ENCODE assay signal across 8 cellular contexts in genomic region chr19:18290250-18291018, GRCh38. TPM values are rescaled to one million over a fixed set of nuclear protein-coding genes. Genes with fewer than 3 reads are reported as not detected.
DNase-seq lines count a peak whose midpoint lies in the region; ATAC-seq, FAIRE-seq and TF ChIP-seq lines count a peak whose summit lies in the region.

No MANE protein-coding gene starts in this region.

- DNase-seq in H9 (no peak), UCSD-AML1 (lab: John Stamatoyannopoulos, UW; ENCODE audit: unreplicated experiment) (peak; percentile 86), GM12878 (ENCODE audit: low read depth, low spot score) (peak; percentile 79), osteoblast (ENCODE audit: insufficient read length, low spot score, missing footprints) (peak; percentile 86), tibial nerve (ENCODE audit: low spot score in 2 of 2) (no peak), NCI-H526 treated with DMSO at 0.1 percent for 48 hours (lab: John Stamatoyannopoulos, UW) (no peak), globus pallidus (ENCODE audit: low spot score) (no peak)

- H4K20me1 ChIP-seq in H9 (ENCODE audit: control insufficient read depth, insufficient read depth, insufficient read length) = no peaks in the 10 kb centered on the region
- no peaks in the 10 kb centered on the region for H4K20me1 ChIP-seq in GM12878 (ENCODE audit: control insufficient read depth, insufficient read depth)
- no peaks in the 10 kb centered on the region for H4K20me1 ChIP-seq in osteoblast (ENCODE audit: insufficient read depth, low read length)

- CTCF ChIA-PET in GM12878 (lab: Yijun Ruan, JAX) = interaction anchor here (1.5 to 4.5 kb wide), 2 partner anchors 10 to 14 kb away, joined by 4 to 81 read pairs; partner anchors contain the start of gene JUND

- H3K18ac ChIP-seq in H9 (ENCODE audit: insufficient read length, low read depth, low read length) = no peak overlapping the region

- SMC1A ChIA-PET in GM12878 (lab: Charles Lee; ENCODE audit: uncharacterized antibody, unreplicated experiment) = interaction anchor here (1.1 to 4.3 kb wide), 3 partner anchors 10 to 26 kb away, joined by 5 to 58 read pairs (median 9); partner anchors contain the start of gene JUND

- no peak overlapping the region for H3K56ac ChIP-seq in H9 (ENCODE audit: insufficient read length, low read depth, low read length)

- no peak overlapping the region for H4K5ac ChIP-seq in H9 (ENCODE audit: insufficient read length, low read depth, low read length)

- TF ChIP-seq RAD21 in GM12878 (IDR thresholded peaks at IDR 0.05; ENCODE audit: insufficient read depth, low read depth, low read length) = peak; percentile 11; the same call in 1 of the 2 replicates

- peak overlapping the region; percentile 7; the same call in 1 of the 2 replicates for H3K4me3 ChIP-seq in GM12878
- H3K4me3 ChIP-seq in osteoblast (ENCODE audit: insufficient read depth, low read length) = no peak overlapping the region
- no peak overlapping the region for H3K4me3 ChIP-seq in tibial nerve

- no peaks in the 10 kb centered on the region; a peak in 1 of 5 replicates for H3K9me3 Mint-ChIP-seq in H9

- H4K8ac ChIP-seq in H9 (replicated peaks; ENCODE audit: insufficient read length, low read depth, low read length) = no peak overlapping the region

- H3K27ac ChIP-seq in H9 (ENCODE audit: insufficient read length, low read depth, low read length) = no peak overlapping the region
- H3K27ac ChIP-seq in GM12878 (ENCODE audit: control insufficient read depth, insufficient read depth) = peak overlapping the region; percentile 96
- peak overlapping the region; percentile 56 for H3K27ac ChIP-seq in osteoblast (ENCODE audit: low read depth, low read length)
- H3K27ac ChIP-seq in tibial nerve = peak overlapping the region; percentile 96 to 100 (median 98)

- H3K79me1 ChIP-seq in H9 (ENCODE audit: insufficient read depth, low read depth, low read length, poor library complexity, severe bottlenecking) = no peaks in the 10 kb centered on the region

- no peak overlapping the region for H2BK120ac ChIP-seq in H9 (ENCODE audit: low read depth, low read length, poor library complexity, severe bottlenecking)

- RAD21 ChIA-PET in GM12878 (lab: Charles Lee; ENCODE audit: unreplicated experiment) = interaction anchor here (0.6 to 5.8 kb wide), 4 partner anchors 10 to 124 kb away, joined by 3 to 136 read pairs (median 4); partner anchors contain the start of gene JUND

- peaks cover 8% of the 10 kb centered on the region for H3K27me3 Mint-ChIP-seq in H9 (ENCODE audit: low read depth)

- no peaks in the 10 kb centered on the region for H3K27me3 ChIP-seq in H9 (ENCODE audit: insufficient read depth, low read length)
- no peaks in the 10 kb centered on the region for H3K27me3 ChIP-seq in GM12878 (replicated peaks in 1 of 2; ENCODE audit: control insufficient read depth in 2 of 2, insufficient read depth in 2 of 2, low read length in 1 of 2)
- H3K27me3 ChIP-seq in osteoblast (ENCODE audit: insufficient read depth, low read length) = no peaks in the 10 kb centered on the region
- H3K27me3 ChIP-seq in tibial nerve = no peaks in the 10 kb centered on the region

- no peaks in the 10 kb centered on the region for H3K36me3 ChIP-seq in GM12878 (ENCODE audit: control insufficient read depth in 2 of 2, insufficient read depth in 2 of 2, low read length in 1 of 2)
- no peaks in the 10 kb centered on the region for H3K36me3 ChIP-seq in osteoblast (ENCODE audit: insufficient read depth, low read length)
- H3K36me3 ChIP-seq in tibial nerve = no peaks in the 10 kb centered on the region

- no peak overlapping the region for H3K4ac ChIP-seq in H9 (ENCODE audit: low read depth, low read length)

- WGBS in H9 (ENCODE audit: extremely low coverage, insufficient read length, low lambda C conversion rate) = 100% methylated on average over 1 of the region's 15 CpGs
- WGBS in GM12878 (ENCODE audit: insufficient coverage, insufficient replicate concordance, low lambda C conversion rate, missing lambda C conversion rate) = 4% methylated on average over 14 of the region's 15 CpGs
- 40 to 51% methylated on average over 9 to 15 of the region's 15 CpGs for WGBS in tibial nerve, 2 donors

- intact Hi-C loops in GM12878 (cut with micrococcal nuclease; ENCODE audit: unreplicated experiment) = loop anchor here (1.0 kb wide), 2 partner anchors 8 to 14 kb away; no protein-coding TSS in a partner anchor

- POLR2A ChIA-PET in GM12878 (lab: Charles Lee) = interaction anchor here (0.5 to 5.8 kb wide), 7 partner anchors 10 to 342 kb away, joined by 3 to 172 read pairs (median 8); partner anchors contain the start of genes JUND and LSM4

- no peak overlapping the region for H2AFZ ChIP-seq in H9 (ENCODE audit: low read length)
- H2AFZ ChIP-seq in GM12878 (ENCODE audit: control insufficient read depth, low read depth, low read length) = 0 out of 2 replicates have a peak overlapping the region, but pooled peaks have one; percentile 15
- no peak overlapping the region for H2AFZ ChIP-seq in osteoblast (ENCODE audit: low read length)

- peaks cover 49 to 62% of the 10 kb centered on the region in 2 experiments for H3K4me1 Mint-ChIP-seq in H9

- no TSS peak for BruUV-seq in GM12878 (replicated peaks; lab: Mats Ljungman, UMichigan)

- H3K27ac Mint-ChIP-seq in H9 = peak overlapping the region in 1 of 3 experiments; percentile 4; a peak in 1 of 7 replicates

- no peak overlapping the region for H4K91ac ChIP-seq in H9 (ENCODE audit: insufficient read length, low read depth, low read length)

- H3K4me2 ChIP-seq in H9 (ENCODE audit: insufficient read depth, insufficient read length, low read length) (no peak overlapping the region), GM12878 (ENCODE audit: control insufficient read depth, insufficient read depth) (peak overlapping the region; percentile 71), osteoblast (ENCODE audit: insufficient read depth, low read length) (peak overlapping the region; percentile 23)

- no peak overlapping the region for H2BK15ac ChIP-seq in H9 (ENCODE audit: low read depth, low read length)

- H2BK20ac ChIP-seq in H9 (ENCODE audit: low read depth, low read length, poor library complexity, severe bottlenecking) = no peak overlapping the region

- peaks cover 18% of the 10 kb centered on the region for H3K23me2 ChIP-seq in H9 (ENCODE audit: insufficient read length, low read depth, low read length, poor library complexity, severe bottlenecking)

- no peak overlapping the region for H2BK5ac ChIP-seq in H9 (ENCODE audit: insufficient read length, low read length)

- no peak overlapping the region; the same call in 1 of the 2 replicates for H3K14ac ChIP-seq in H9 (ENCODE audit: insufficient read depth, low read length)

- in situ Hi-C loops in GM12878 (cut with MboI) = no loop called here

- TF ChIP-seq CTCF in H9 (conservative IDR thresholded peaks at IDR 0.05) = no peak
- TF ChIP-seq CTCF in GM12878 (IDR thresholded peaks at IDR 0.05 in 2 of 3, conservative IDR thresholded peaks at IDR 0.05 in 1 of 3; ENCODE audit: control insufficient read depth in 2 of 3, extremely low read depth in 1 of 3, insufficient read depth in 1 of 3, low read depth in 3 of 3, low read length in 3 of 3) = no peak
- TF ChIP-seq CTCF in osteoblast (IDR thresholded peaks at IDR 0.05; ENCODE audit: extremely low read depth, low read depth, low read length) = no peak
- TF ChIP-seq CTCF in tibial nerve (IDR thresholded peaks at IDR 0.05) = no peak

- no peaks in the 10 kb centered on the region; a peak in 1 of 7 replicates for H3K36me3 Mint-ChIP-seq in H9 (ENCODE audit: insufficient read depth in 1 of 3, low read depth in 3 of 3)

- H3K4me1 ChIP-seq in H9 (ENCODE audit: insufficient read depth, low read length) (peaks cover 2% of the 10 kb centered on the region; the same call in 1 of the 2 replicates), GM12878 (ENCODE audit: control insufficient read depth, insufficient read depth, low read length) (peaks cover 32% of the 10 kb centered on the region), osteoblast (ENCODE audit: insufficient read depth, low read length) (peaks cover 31% of the 10 kb centered on the region), tibial nerve (peaks cover 0 to 65% (median 24%) of the 10 kb centered on the region in 4 donors)

- peak overlapping the region; percentile 81 to 90 for H3K4me3 Mint-ChIP-seq in H9

- H2BK12ac ChIP-seq in H9 (ENCODE audit: insufficient read length, low read depth, low read length) = no peak overlapping the region

- ATAC-seq in GM12878 (peak; percentile 70), HG02852 (IDR thresholded peaks at IDR 0.05; ENCODE audit: unreplicated experiment) (no peak)

- no peak overlapping the region for H3K9ac ChIP-seq in H9 (ENCODE audit: extremely low read depth, insufficient read length, low read length)
- H3K9ac ChIP-seq in GM12878 (ENCODE audit: control insufficient read depth, insufficient read depth, low read length) = peak overlapping the region; percentile 45; the same call in 1 of the 2 replicates

- H2AK5ac ChIP-seq in H9 (ENCODE audit: insufficient read length, low read length) = no peak overlapping the region

- H3K79me2 ChIP-seq in H9 (ENCODE audit: insufficient read depth, low read length) (no peaks in the 10 kb centered on the region; the same call in 1 of the 2 replicates), GM12878 (ENCODE audit: control insufficient read depth, insufficient read depth, low read length) (peaks cover 5% of the 10 kb centered on the region), osteoblast (ENCODE audit: insufficient read depth, low read length) (no peaks in the 10 kb centered on the region)

- H3K9me3 ChIP-seq in H9 (ENCODE audit: control insufficient read depth, low read depth, low read length) (no peaks in the 10 kb centered on the region), GM12878 (replicated peaks; ENCODE audit: control insufficient read depth, insufficient read depth, low read length) (no peaks in the 10 kb centered on the region; the same call in 2 of the 3 replicates), osteoblast (ENCODE audit: low read depth, low read length) (no peaks in the 10 kb centered on the region), tibial nerve (no peaks in the 10 kb centered on the region)

- peak; percentile 84 to 86; a peak in 3 of 4 replicates for TF ChIP-seq EP300 in GM12878 (IDR thresholded peaks at IDR 0.05; ENCODE audit: borderline replicate concordance in 1 of 2, control insufficient read depth in 1 of 2, low read depth in 2 of 2, low read length in 2 of 2)
- TF ChIP-seq EP300 in tibial nerve (IDR thresholded peaks at IDR 0.05) = no peak

- TF ChIP-seq POLR2A in GM12878 (IDR thresholded peaks at IDR 0.05; ENCODE audit: low read depth, low read length) = no peak
- no peak for TF ChIP-seq POLR2A in tibial nerve (IDR thresholded peaks at IDR 0.05)

- H3T11ph ChIP-seq in H9 (ENCODE audit: low read length) = no peak overlapping the region

- no peak overlapping the region for H3K23ac ChIP-seq in H9 (ENCODE audit: insufficient read length, low read depth, low read length)

- peak; percentile 68 for FAIRE-seq in GM12878 (lab: Jason Lieb, UNC)

RNA-seq across cellular contexts. Expression of gene JUND, which starts 9.0 kb away (rescaled TPM):
- total RNA-seq in H9 (2021) = 103 and 109 TPM in 2 replicates
- 50.9 and 51.1 TPM in 2 replicates for total RNA-seq in GM12878 (2013; cell fraction: nucleolus; rRNA removed)
- total RNA-seq in GM12878 (2014; rRNA removed) = 91.3 and 116 TPM in 2 replicates
- total RNA-seq in GM12878 (2014; rRNA removed; fragmentation: Illumina TruSeq; extraction: Trizol) = 16.9 and 19.1 TPM in 2 replicates
- total RNA-seq in GM12878 (2021) = 164 and 176 TPM in 2 replicates
- 5.4 TPM for polyA plus RNA-seq in GM12878 (2011; ENCODE audit: low read depth)
- polyA plus RNA-seq in GM12878 (2011; rRNA removed) = 9.2 and 18.6 TPM in 2 replicates
- 36.2 and 90.3 TPM in 2 replicates for polyA plus RNA-seq in GM12878 (2011; cell fraction: cytosol; rRNA removed)
- polyA plus RNA-seq in GM12878 (2011; cell fraction: nucleus; rRNA removed) = 64.3 and 75.7 TPM in 2 replicates
- 68.6 and 81.1 TPM in 2 replicates for polyA plus RNA-seq in GM12878 (2012)
- 20.3 and 26.8 TPM in 2 replicates for polyA plus RNA-seq in GM12878 (2014; fragmentation: Illumina TruSeq; extraction: Trizol)
- polyA plus RNA-seq in GM12878 (2014; fragmentation: Nextera tagmentation; extraction: Ambion mirVana) = 10 to 100 TPM; 11.2 to 16.0 TPM
- polyA plus RNA-seq in GM12878 (2014; rRNA removed) = 148 and 166 TPM in 2 replicates
- 1 to 10 TPM; 7.4 to 9.1 TPM for polyA plus RNA-seq in GM12878 (2016; fragmentation: Nextera tagmentation; extraction: Ambion mirVana)
- 22.5 and 61.2 TPM in 2 replicates for polyA minus RNA-seq in GM12878 (2011; rRNA and poly(A)+ RNA removed)
- polyA minus RNA-seq in GM12878 (2011; cell fraction: cytosol; rRNA and poly(A)+ RNA removed) = 55.2 and 60.1 TPM in 2 replicates
- polyA minus RNA-seq in GM12878 (2011; cell fraction: nucleus; rRNA and poly(A)+ RNA removed) = 70.8 and 116 TPM in 2 replicates
- total RNA-seq in osteoblast = 170 and 172 TPM in 2 replicates
- total RNA-seq in tibial nerve = 100 to 1,000 TPM; 309 to 553 (median 486) TPM

RNA-seq across cellular contexts. Expression of gene IQCN, which starts 16.2 kb away (rescaled TPM):
- 0.39 and 0.48 TPM in 2 replicates for total RNA-seq in H9 (2021)
- total RNA-seq in GM12878 (2013; cell fraction: nucleolus; rRNA removed) = 0.27 and 0.29 TPM in 2 replicates
- 0.23 and 0.27 TPM in 2 replicates for total RNA-seq in GM12878 (2014; rRNA removed)
- 0.27 and 0.28 TPM in 2 replicates for total RNA-seq in GM12878 (2014; rRNA removed; fragmentation: Illumina TruSeq; extraction: Trizol)
- 0.54 and 0.64 TPM in 2 replicates for total RNA-seq in GM12878 (2021)
- 0.73 TPM for polyA plus RNA-seq in GM12878 (2011; ENCODE audit: low read depth)
- 0.01 TPM in 1 of 2 replicates, not detected in the other for polyA plus RNA-seq in GM12878 (2011; rRNA removed)
- polyA plus RNA-seq in GM12878 (2011; cell fraction: cytosol; rRNA removed) = under 0.01 and 0.02 TPM in 2 replicates
- 0.19 and 0.22 TPM in 2 replicates for polyA plus RNA-seq in GM12878 (2011; cell fraction: nucleus; rRNA removed)
- 0.67 and 0.68 TPM in 2 replicates for polyA plus RNA-seq in GM12878 (2012)
- polyA plus RNA-seq in GM12878 (2014; fragmentation: Illumina TruSeq; extraction: Trizol) = 0.08 and 0.19 TPM in 2 replicates
- not detected for polyA plus RNA-seq in GM12878 (2014; fragmentation: Nextera tagmentation; extraction: Ambion mirVana)
- 0.45 and 0.72 TPM in 2 replicates for polyA plus RNA-seq in GM12878 (2014; rRNA removed)
- polyA plus RNA-seq in GM12878 (2016; fragmentation: Nextera tagmentation; extraction: Ambion mirVana) = under 1 TPM in 1 of 2 experiments, not detected in 1; 0.07 TPM
- 0.05 and 0.07 TPM in 2 replicates for polyA minus RNA-seq in GM12878 (2011; rRNA and poly(A)+ RNA removed)
- not detected in 2 replicates for polyA minus RNA-seq in GM12878 (2011; cell fraction: cytosol; rRNA and poly(A)+ RNA removed)
- 0.12 and 0.38 TPM in 2 replicates for polyA minus RNA-seq in GM12878 (2011; cell fraction: nucleus; rRNA and poly(A)+ RNA removed)
- 2.5 and 3.5 TPM in 2 replicates for total RNA-seq in osteoblast
- total RNA-seq in tibial nerve = 10 to 100 TPM in 2 of 4 donors, 1 to 10 TPM in 2; 2.3 to 11.4 (median 8.2) TPM

RNA-seq across cellular contexts. Expression of gene LSM4, which starts 32.4 kb away (rescaled TPM):
- total RNA-seq in H9 (2021) (342 and 344 TPM in 2 replicates), GM12878 (2014; rRNA removed) (430 and 457 TPM in 2 replicates), GM12878 (2014; rRNA removed; fragmentation: Illumina TruSeq; extraction: Trizol) (163 and 186 TPM in 2 replicates), GM12878 (2021) (248 and 251 TPM in 2 replicates), osteoblast (74.3 and 74.6 TPM in 2 replicates), tibial nerve (100 to 1,000 TPM in 3 of 4 donors, 10 to 100 TPM in 1; 70.4 to 167 (median 156) TPM)
- 19.7 and 29.3 TPM in 2 replicates for total RNA-seq in GM12878 (2013; cell fraction: nucleolus; rRNA removed)
- polyA plus RNA-seq in GM12878 (2011; ENCODE audit: low read depth) = 28.1 TPM
- polyA plus RNA-seq in GM12878 (2011; rRNA removed) (95.6 and 140 TPM in 2 replicates), GM12878 (2014; fragmentation: Illumina TruSeq; extraction: Trizol) (59.2 and 86.6 TPM in 2 replicates), GM12878 (2014; fragmentation: Nextera tagmentation; extraction: Ambion mirVana) (10 to 100 TPM; 12.6 to 38.2 TPM), GM12878 (2014; rRNA removed) (439 and 477 TPM in 2 replicates), GM12878 (2016; fragmentation: Nextera tagmentation; extraction: Ambion mirVana) (100 to 1,000 TPM; 628 to 652 TPM)
- polyA plus RNA-seq in GM12878 (2011; cell fraction: cytosol; rRNA removed) = 186 and 318 TPM in 2 replicates
- polyA plus RNA-seq in GM12878 (2011; cell fraction: nucleus; rRNA removed) = 124 and 152 TPM in 2 replicates
- 117 and 128 TPM in 2 replicates for polyA plus RNA-seq in GM12878 (2012)
- 21.9 and 42.9 TPM in 2 replicates for polyA minus RNA-seq in GM12878 (2011; rRNA and poly(A)+ RNA removed)
- polyA minus RNA-seq in GM12878 (2011; cell fraction: cytosol; rRNA and poly(A)+ RNA removed) = 25.9 and 27.1 TPM in 2 replicates
- 19.8 and 31.0 TPM in 2 replicates for polyA minus RNA-seq in GM12878 (2011; cell fraction: nucleus; rRNA and poly(A)+ RNA removed)

RNA-seq across cellular contexts. Expression of gene PGPEP1, which starts 50.0 kb away (rescaled TPM):
- total RNA-seq in H9 (2021) (61.4 and 64.8 TPM in 2 replicates), GM12878 (2014; rRNA removed) (14.6 and 15.5 TPM in 2 replicates), GM12878 (2014; rRNA removed; fragmentation: Illumina TruSeq; extraction: Trizol) (22.8 and 25.1 TPM in 2 replicates), GM12878 (2021) (37.9 and 39.4 TPM in 2 replicates), osteoblast (31.1 and 56.3 TPM in 2 replicates), tibial nerve (10 to 100 TPM; 15.9 to 27.9 (median 20.1) TPM)
- 50.5 and 53.8 TPM in 2 replicates for total RNA-seq in GM12878 (2013; cell fraction: nucleolus; rRNA removed)
- 15.9 TPM for polyA plus RNA-seq in GM12878 (2011; ENCODE audit: low read depth)
- polyA plus RNA-seq in GM12878 (2011; rRNA removed) (21.4 and 33.7 TPM in 2 replicates), GM12878 (2014; fragmentation: Illumina TruSeq; extraction: Trizol) (11.3 and 14.4 TPM in 2 replicates), GM12878 (2014; fragmentation: Nextera tagmentation; extraction: Ambion mirVana) (10 to 100 TPM; 13.8 to 13.9 TPM), GM12878 (2014; rRNA removed) (18.2 and 20.7 TPM in 2 replicates), GM12878 (2016; fragmentation: Nextera tagmentation; extraction: Ambion mirVana) (10 to 100 TPM; 15.9 to 20.5 TPM)
- polyA plus RNA-seq in GM12878 (2011; cell fraction: cytosol; rRNA removed) = 31.7 and 40.5 TPM in 2 replicates
- polyA plus RNA-seq in GM12878 (2011; cell fraction: nucleus; rRNA removed) = 39.9 and 44.3 TPM in 2 replicates
- 21.5 and 32.3 TPM in 2 replicates for polyA plus RNA-seq in GM12878 (2012)
- polyA minus RNA-seq in GM12878 (2011; rRNA and poly(A)+ RNA removed) = 61.1 and 73.8 TPM in 2 replicates
- polyA minus RNA-seq in GM12878 (2011; cell fraction: cytosol; rRNA and poly(A)+ RNA removed) = 14.3 and 17.2 TPM in 2 replicates
- 14.3 and 22.0 TPM in 2 replicates for polyA minus RNA-seq in GM12878 (2011; cell fraction: nucleus; rRNA and poly(A)+ RNA removed)

Comparison
In these comparisons a context has a peak if more than half of its experiments do, and no peak if none do; other contexts are left out.
1. DNase-seq: peak in UCSD-AML1 (single experiment), GM12878 (single experiment) and osteoblast (single experiment); none in H9 (single experiment), tibial nerve (0 of 2), NCI-H526 treated with DMSO at 0.1 percent for 48 hours (single experiment) and globus pallidus (single experiment).